Comparison of ENCODE assay signal across 17 cellular contexts in genomic region chr6:87183687-87184086, GRCh38. TPM values are rescaled to one million over a fixed set of nuclear protein-coding genes. Genes with fewer than 3 reads are reported as not detected.
DNase-seq lines count a peak whose midpoint lies in the region; ATAC-seq and TF ChIP-seq lines count a peak whose summit lies in the region.
"Had no signal": no experiment of that assay in that cellular context is flagged by ENCODE, and none has a peak within 500 bp of the region (broad histone marks: within the 10 kb centered on the region; RNA-seq: fewer than 3 reads in every experiment).

No MANE protein-coding gene starts in this region.

- peak; percentile 39 for ATAC-seq in activated CD4-positive, alpha-beta T cell treated with anti-CD3 and anti-CD28 coated beads for 36 hours
- no peak for ATAC-seq in HG03280 (IDR thresholded peaks at IDR 0.05; ENCODE audit: unreplicated experiment)

- no peaks in the 10 kb centered on the region for H3K27me3 Mint-ChIP-seq in activated CD4-positive, alpha-beta T cell treated with anti-CD3 and anti-CD28 coated beads for 36 hours
- no peaks in the 10 kb centered on the region for H3K27me3 Mint-ChIP-seq in activated CD4-positive, alpha-beta T cell treated with anti-CD3 and anti-CD28 coated beads, Interleukin-2, amount 10 ng/mL, durations not matched to agents 7 days and 5 days
- H3K27me3 Mint-ChIP-seq in HFFc6 (ENCODE audit: insufficient read depth): no peaks in the 10 kb centered on the region
- peaks cover 3% of the 10 kb centered on the region for H3K27me3 Mint-ChIP-seq in glutamatergic neuron (ENCODE audit: unreplicated experiment)

- H3K4me3 Mint-ChIP-seq in activated CD4-positive, alpha-beta T cell treated with anti-CD3 and anti-CD28 coated beads for 36 hours: no peak overlapping the region
- no peak overlapping the region for H3K4me3 Mint-ChIP-seq in activated CD4-positive, alpha-beta T cell treated with anti-CD3 and anti-CD28 coated beads, Interleukin-2, amount 10 ng/mL, durations not matched to agents 7 days and 5 days
- no peak overlapping the region for H3K4me3 Mint-ChIP-seq in HFFc6
- no peak overlapping the region for H3K4me3 Mint-ChIP-seq in glutamatergic neuron (ENCODE audit: unreplicated experiment)

- peaks cover 78% of the 10 kb centered on the region for H3K4me1 Mint-ChIP-seq in activated CD4-positive, alpha-beta T cell treated with anti-CD3 and anti-CD28 coated beads for 36 hours
- peaks cover 31% of the 10 kb centered on the region for H3K4me1 Mint-ChIP-seq in activated CD4-positive, alpha-beta T cell treated with anti-CD3 and anti-CD28 coated beads, Interleukin-2, amount 10 ng/mL, durations not matched to agents 7 days and 5 days
- peaks cover 10% of the 10 kb centered on the region; the same call in 1 of the 2 replicates for H3K4me1 Mint-ChIP-seq in HFFc6 (ENCODE audit: low read depth)
- H3K4me1 Mint-ChIP-seq in glutamatergic neuron (ENCODE audit: low read depth, unreplicated experiment): peaks cover 22% of the 10 kb centered on the region

- no peak overlapping the region for H3K4me3 ChIP-seq in astrocyte of the cerebellum (ENCODE audit: low read depth, low read length)
- H3K4me3 ChIP-seq: tibial nerve had no signal

- in situ Hi-C loops in astrocyte of the cerebellum (cut with HindIII; ENCODE audit: low sequenced_read_pairs): loop anchor here (5.0 kb wide), 1 partner anchor 54 kb away; no protein-coding TSS in a partner anchor

- CTCF ChIA-PET in activated CD4-positive, alpha-beta T cell treated with anti-CD3 and anti-CD28 coated beads for 36 hours (lab: Charles Lee): no interaction called here
- CTCF ChIA-PET in activated CD4-positive, alpha-beta T cell treated with anti-CD3 and anti-CD28 coated beads, Interleukin-2, amount 10 ng/mL, durations not matched to agents 7 days and 5 days (lab: Charles Lee): interaction anchor here (0.6 to 1.0 kb wide), 4 partner anchors 10 to 1486 kb away, joined by 3 to 5 read pairs (median 4); no protein-coding TSS in a partner anchor

- POLR2A ChIA-PET in activated CD4-positive, alpha-beta T cell treated with anti-CD3 and anti-CD28 coated beads for 36 hours (lab: Charles Lee): no interaction called here
- POLR2A ChIA-PET in activated CD4-positive, alpha-beta T cell treated with anti-CD3 and anti-CD28 coated beads, Interleukin-2, amount 10 ng/mL, durations not matched to agents 7 days and 5 days (lab: Charles Lee): no interaction called here

- peaks cover 44% of the 10 kb centered on the region for H3K36me3 Mint-ChIP-seq in activated CD4-positive, alpha-beta T cell treated with anti-CD3 and anti-CD28 coated beads for 36 hours (ENCODE audit: low read depth)
- H3K36me3 Mint-ChIP-seq in activated CD4-positive, alpha-beta T cell treated with anti-CD3 and anti-CD28 coated beads, Interleukin-2, amount 10 ng/mL, durations not matched to agents 7 days and 5 days (ENCODE audit: low read depth): peaks cover 37% of the 10 kb centered on the region
- H3K36me3 Mint-ChIP-seq in HFFc6 (ENCODE audit: low read depth) (peaks cover 15% of the 10 kb centered on the region), glutamatergic neuron (ENCODE audit: unreplicated experiment) (no peaks in the 10 kb centered on the region)

- H3K9me3 Mint-ChIP-seq in activated CD4-positive, alpha-beta T cell treated with anti-CD3 and anti-CD28 coated beads for 36 hours (ENCODE audit: low read depth): no peaks in the 10 kb centered on the region
- no peaks in the 10 kb centered on the region for H3K9me3 Mint-ChIP-seq in activated CD4-positive, alpha-beta T cell treated with anti-CD3 and anti-CD28 coated beads, Interleukin-2, amount 10 ng/mL, durations not matched to agents 7 days and 5 days
- H3K9me3 Mint-ChIP-seq in HFFc6: no peaks in the 10 kb centered on the region
- H3K9me3 Mint-ChIP-seq in glutamatergic neuron (ENCODE audit: unreplicated experiment): peaks cover 3% of the 10 kb centered on the region

- H3K27ac Mint-ChIP-seq in activated CD4-positive, alpha-beta T cell treated with anti-CD3 and anti-CD28 coated beads for 36 hours: peak overlapping the region; percentile 19
- H3K27ac Mint-ChIP-seq in activated CD4-positive, alpha-beta T cell treated with anti-CD3 and anti-CD28 coated beads, Interleukin-2, amount 10 ng/mL, durations not matched to agents 7 days and 5 days: no peak overlapping the region
- H3K27ac Mint-ChIP-seq in HFFc6 (no peak overlapping the region), glutamatergic neuron (ENCODE audit: unreplicated experiment) (no peak overlapping the region)

- intact Hi-C loops in activated CD4-positive, alpha-beta T cell treated with anti-CD3 and anti-CD28 coated beads for 36 hours (cut with DNase I, micrococcal nuclease): loop anchor here in 1 of 2 experiments (1.0 kb wide), 1 partner anchor 14 kb away; no protein-coding TSS in a partner anchor

- TF ChIP-seq CTCF in HFFc6 (IDR thresholded peaks at IDR 0.05) (no peak), astrocyte of the cerebellum (IDR thresholded peaks at IDR 0.05; ENCODE audit: low read depth, low read length, missing control alignments) (no peak), glutamatergic neuron (IDR thresholded peaks at IDR 0.05; ENCODE audit: partially characterized antibody, unreplicated experiment) (no peak)

- DNase-seq in activated CD4-positive, alpha-beta T cell treated with anti-CD3 and anti-CD28 coated beads for 36 hours: no peak
- no peak for DNase-seq in activated CD4-positive, alpha-beta T cell treated with anti-CD3 and anti-CD28 coated beads, Interleukin-2, amount 10 ng/mL, durations not matched to agents 7 days and 5 days
- DNase-seq in HFFc6 (peak; percentile 12), astrocyte of the cerebellum (ENCODE audit: low read depth) (peak; percentile 20), non-pigmented ciliary epithelial cell (ENCODE audit: low read depth) (peak; percentile 14), glutamatergic neuron (no peak)
- DNase-seq in effector CD4-positive, alpha-beta T cell: no peak
- DNase-seq: 8988T; activated CD4-positive, CD25-positive, alpha-beta regulatory T cell treated with anti-CD3 and anti-CD28 coated beads, Interleukin-2, amount 50 U/mL, for 72 hours; COR-L47; mesenchymal stem cell; NCI-H2171; nucleus accumbens; stimulated activated CD4-positive, alpha-beta T cell treated with anti-CD3 and anti-CD28 coated beads, Interleukin-12 subunit alpha, Interleukin-12 subunit beta, amount 100 ng/mL, for 4 hours; SW 1271 had no signal

RNA-seq across cellular contexts. Expression of gene ZNF292, which starts 28.3 kb away (rescaled TPM):
- 10 to 100 TPM; 68.8 to 81.8 TPM for total RNA-seq in activated CD4-positive, alpha-beta T cell treated with anti-CD3 and anti-CD28 coated beads for 36 hours
- 10 to 100 TPM; 51.5 to 56.0 TPM for total RNA-seq in activated CD4-positive, alpha-beta T cell treated with anti-CD3 and anti-CD28 coated beads, Interleukin-2, amount 10 ng/mL, durations not matched to agents 7 days and 5 days
- total RNA-seq in HFFc6 (2021; fragmentation: NEBNext Ultra II Directional; extraction: Animal tissue kit (Norgen Biotek cat#: 25700)): 10 to 100 TPM; 18.5 to 22.4 (median 19.0) TPM
- total RNA-seq in glutamatergic neuron (ENCODE audit: unreplicated experiment): 89.9 TPM

Comparison
In these comparisons a context has a peak if more than half of its experiments do, and no peak if none do; other contexts are left out.
1. DNase-seq: peak in HFFc6 (single experiment), astrocyte of the cerebellum (single experiment) and non-pigmented ciliary epithelial cell (single experiment); none in activated CD4-positive, alpha-beta T cell treated with anti-CD3 and anti-CD28 coated beads for 36 hours (single experiment), activated CD4-positive, alpha-beta T cell treated with anti-CD3 and anti-CD28 coated beads, Interleukin-2, amount 10 ng/mL, durations not matched to agents 7 days and 5 days (single experiment), glutamatergic neuron (single experiment) and effector CD4-positive, alpha-beta T cell (single experiment).